In genomic region chr9:116646661-116647514, GRCh38 we compare ENCODE assay signal across 8 cellular contexts. TPM values are rescaled to one million over a fixed set of nuclear protein-coding genes. Genes with fewer than 3 reads are reported as not detected.
DNase-seq lines count a peak whose midpoint lies in the region; ATAC-seq and TF ChIP-seq lines count a peak whose summit lies in the region.

No MANE protein-coding gene starts in this region.

- H3K27me3 ChIP-seq in SK-N-SH (ENCODE audit: insufficient read depth) (no peaks in the 10 kb centered on the region), smooth muscle cell (ENCODE audit: low read depth) (no peaks in the 10 kb centered on the region)

- no peak for TF ChIP-seq EP300 in SK-N-SH (IDR thresholded peaks at IDR 0.05; ENCODE audit: borderline replicate concordance in 1 of 2, low read depth in 1 of 2, low read length in 1 of 2)

- no peaks in the 10 kb centered on the region for H3K9me3 ChIP-seq in SK-N-SH
- no peaks in the 10 kb centered on the region for H3K9me3 ChIP-seq in smooth muscle cell (replicated peaks; ENCODE audit: low read depth)

- H3F3A ChIP-seq in SK-N-SH (replicated peaks; ENCODE audit: insufficient read depth): no peaks in the 10 kb centered on the region
- H3F3A ChIP-seq in smooth muscle cell (ENCODE audit: low read depth): peaks cover 3% of the 10 kb centered on the region

- H4K20me1 ChIP-seq in SK-N-SH (ENCODE audit: insufficient read depth): no peaks in the 10 kb centered on the region
- no peaks in the 10 kb centered on the region for H4K20me1 ChIP-seq in smooth muscle cell (ENCODE audit: low read depth)

- TF ChIP-seq RAD21 in SK-N-SH (IDR thresholded peaks at IDR 0.05; ENCODE audit: low read length): peak; percentile 88

- TF ChIP-seq CTCF in GM12872 (IDR thresholded peaks at IDR 0.05; ENCODE audit: insufficient read depth, low read depth, low read length) (peak; percentile 63), SK-N-SH (IDR thresholded peaks at IDR 0.05) (peak; percentile 73), smooth muscle cell (IDR thresholded peaks at IDR 0.05; ENCODE audit: borderline replicate concordance, insufficient read depth, poor library complexity, severe bottlenecking) (peak; percentile 72)

- no peak overlapping the region for H2AFZ ChIP-seq in SK-N-SH (ENCODE audit: low read depth)
- H2AFZ ChIP-seq in smooth muscle cell (ENCODE audit: low read depth): no peak overlapping the region

- H3K4me3 ChIP-seq in SK-N-SH (ENCODE audit: low read depth in 2 of 2, low read length in 1 of 2): no peak overlapping the region
- H3K4me3 ChIP-seq in smooth muscle cell: no peak overlapping the region

- H3K9ac ChIP-seq in SK-N-SH: no peak overlapping the region
- H3K9ac ChIP-seq in smooth muscle cell (ENCODE audit: low read depth): no peak overlapping the region

- no peaks in the 10 kb centered on the region for H3K9me2 ChIP-seq in SK-N-SH

- ATAC-seq in HG03175 (IDR thresholded peaks at IDR 0.05; ENCODE audit: unreplicated experiment) (peak; percentile 57), HG03439 (IDR thresholded peaks at IDR 0.05; ENCODE audit: unreplicated experiment) (no peak)

- H3K27ac ChIP-seq in SK-N-SH (ENCODE audit: low read depth in 2 of 2, low read length in 1 of 2) (no peak overlapping the region), smooth muscle cell (ENCODE audit: low read depth) (no peak overlapping the region)

- H3K79me2 ChIP-seq in SK-N-SH (ENCODE audit: insufficient read depth) (no peaks in the 10 kb centered on the region), smooth muscle cell (ENCODE audit: low read depth) (no peaks in the 10 kb centered on the region)

- POLR2A ChIA-PET in SK-N-SH (lab: Yijun Ruan, JAX): no interaction called here

- CTCF ChIA-PET in SK-N-SH (lab: Yijun Ruan, JAX): interaction anchor here (0.6 to 8.6 kb wide), 17 partner anchors 9 to 1054 kb away, joined by 3 to 58 read pairs (median 4); partner anchors contain the start of gene PAPPA

- H3K4me1 ChIP-seq in SK-N-SH (ENCODE audit: control insufficient read depth in 1 of 2, insufficient read depth in 2 of 2, low read depth in 1 of 2, low read length in 1 of 2): peaks cover 0 to 9% of the 10 kb centered on the region in 2 experiments; a peak in 2 of 4 replicates
- H3K4me1 ChIP-seq in smooth muscle cell (ENCODE audit: low read depth): peaks cover 3% of the 10 kb centered on the region

- peaks cover 0 to 7% of the 10 kb centered on the region in 2 experiments for H3K36me3 ChIP-seq in SK-N-SH (replicated peaks in 1 of 2; ENCODE audit: control insufficient read depth in 1 of 2, insufficient read depth in 2 of 2, low read length in 1 of 2)
- no peaks in the 10 kb centered on the region for H3K36me3 ChIP-seq in smooth muscle cell (ENCODE audit: low read depth)

- 83% methylated on average over 5 of the region's 5 CpGs for WGBS in SK-N-SH (ENCODE audit: low lambda C conversion rate)
- WGBS in smooth muscle cell (ENCODE audit: low lambda C conversion rate): 75% methylated on average over 5 of the region's 5 CpGs

- H3K4me2 ChIP-seq in SK-N-SH: no peak overlapping the region
- peak overlapping the region; percentile 24 for H3K4me2 ChIP-seq in smooth muscle cell

- peak; percentile 25 for DNase-seq in SK-N-SH
- DNase-seq in glomerular visceral epithelial cell (ENCODE audit: extremely low spot score): peak; percentile 41
- DNase-seq in smooth muscle cell (lab: John Stamatoyannopoulos, UW; ENCODE audit: unreplicated experiment): no peak
- DNase-seq in NCI-H1694 (lab: John Stamatoyannopoulos, UW): no peak
- no peak for DNase-seq in stimulated activated CD4-positive, alpha-beta T cell treated with anti-CD3 and anti-CD28 coated beads, Interleukin-12 subunit alpha, Interleukin-12 subunit beta, amount 100 ng/mL, for 4 hours

TF ChIP-seq in SK-N-SH, 30 proteins besides CTCF, POLR2A, EP300 and RAD21:
- TF ChIP-seq, protein P1, sequence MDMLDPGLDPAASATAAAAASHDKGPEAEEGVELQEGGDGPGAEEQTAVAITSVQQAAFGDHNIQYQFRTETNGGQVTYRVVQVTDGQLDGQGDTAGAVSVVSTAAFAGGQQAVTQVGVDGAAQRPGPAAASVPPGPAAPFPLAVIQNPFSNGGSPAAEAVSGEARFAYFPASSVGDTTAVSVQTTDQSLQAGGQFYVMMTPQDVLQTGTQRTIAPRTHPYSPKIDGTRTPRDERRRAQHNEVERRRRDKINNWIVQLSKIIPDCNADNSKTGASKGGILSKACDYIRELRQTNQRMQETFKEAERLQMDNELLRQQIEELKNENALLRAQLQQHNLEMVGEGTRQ (IDR thresholded peaks at IDR 0.05; ENCODE audit: borderline replicate concordance, low read depth, low read length): no peak
- TF ChIP-seq CHD2 (IDR thresholded peaks at IDR 0.05; ENCODE audit: low read length, partially characterized antibody) (peak; percentile 45), SMC3 (IDR thresholded peaks at IDR 0.05; ENCODE audit: low read depth, low read length) (peak; percentile 73)

RNA-seq across cellular contexts. Expression of gene TRIM32, which starts 40.2 kb away (rescaled TPM):
- 10.2 and 14.5 TPM in 2 replicates for polyA plus RNA-seq in SK-N-SH (2012; rRNA removed)
- polyA plus RNA-seq in SK-N-SH (2012; cell fraction: cytosol; rRNA removed): 9.6 and 11.7 TPM in 2 replicates
- 14.8 and 15.0 TPM in 2 replicates for polyA plus RNA-seq in SK-N-SH (2012; cell fraction: nucleus; rRNA removed)
- 22.7 and 27.3 TPM in 2 replicates for total RNA-seq in smooth muscle cell
- polyA plus RNA-seq in smooth muscle cell: 18.2 and 21.5 TPM in 2 replicates

Comparison
In these comparisons a context has a peak if more than half of its experiments do, and no peak if none do; other contexts are left out.
1. DNase-seq: peak in SK-N-SH (single experiment) and glomerular visceral epithelial cell (single experiment); none in smooth muscle cell (single experiment), NCI-H1694 (single experiment) and stimulated activated CD4-positive, alpha-beta T cell treated with anti-CD3 and anti-CD28 coated beads, Interleukin-12 subunit alpha, Interleukin-12 subunit beta, amount 100 ng/mL, for 4 hours (single experiment).
2. Peak in every context shown above with its lines, with median percentiles within 50 percentile points of each other: CTCF ChIP-seq.